ENCODE assay signal across 9 cellular contexts in the genomic region with DNA sequence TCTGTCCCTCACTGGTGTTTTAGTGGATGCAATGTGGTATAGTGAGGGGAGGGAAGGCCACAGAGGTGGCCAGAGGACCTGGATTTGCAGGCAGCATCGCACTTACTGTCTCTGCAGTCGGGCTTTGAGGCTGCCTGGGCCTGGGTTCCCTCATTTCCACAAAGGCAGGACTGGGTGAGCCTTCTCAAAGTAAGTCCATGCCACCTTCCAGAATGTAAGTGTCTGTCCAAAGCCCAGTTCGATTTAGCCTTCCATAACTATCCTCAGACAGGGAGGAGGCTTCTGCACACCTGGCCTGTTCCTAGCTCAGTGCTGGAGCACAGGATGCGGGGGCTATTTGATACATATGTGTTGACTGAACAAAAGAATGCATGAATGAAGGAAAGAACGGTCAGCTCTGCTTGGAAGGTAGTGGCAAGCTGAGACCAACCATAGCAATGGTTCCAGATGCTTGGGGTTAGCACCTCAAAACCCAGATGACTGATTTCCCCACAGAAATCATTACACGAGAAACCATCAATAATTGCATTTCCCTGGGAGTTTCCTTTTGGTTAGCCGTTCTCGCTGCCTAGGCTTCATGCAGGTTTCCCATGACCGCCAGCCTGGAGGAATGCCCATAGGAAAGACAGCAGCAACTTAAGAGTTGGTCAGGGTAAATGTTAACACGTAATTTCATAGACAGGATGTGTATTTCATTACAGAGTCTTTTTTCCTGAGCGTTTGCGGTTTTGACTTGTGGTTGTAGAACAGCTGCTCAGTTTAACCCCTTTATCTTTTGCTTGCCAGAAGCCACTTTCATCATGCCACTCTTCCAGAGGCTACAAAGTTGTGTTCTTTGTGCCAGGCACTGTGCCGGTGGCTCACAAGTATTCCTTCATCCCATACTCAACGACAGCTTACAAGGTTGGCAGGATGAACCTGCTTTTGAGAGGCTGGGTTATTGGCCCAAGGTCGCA. TPM values are rescaled to one million over a fixed set of nuclear protein-coding genes. Genes with fewer than 3 reads are reported as not detected.
A peak's percentile ranks its signal among the peaks of the same experiment; 100 is the strongest.
DNase-seq lines count a peak whose midpoint lies in the region; ATAC-seq, FAIRE-seq and TF ChIP-seq lines count a peak whose summit lies in the region.
"Had no signal": no experiment of that assay in that cellular context is flagged by ENCODE, and none has a peak within 500 bp of the region (broad histone marks: within the 10 kb centered on the region; RNA-seq: fewer than 3 reads in every experiment).

No MANE protein-coding gene starts in this region.

- no peak for FAIRE-seq in H54 (lab: Jason Lieb, UNC)
- FAIRE-seq: colon had no signal

- H3K4me1 ChIP-seq in ovary (ENCODE audit: insufficient read depth): peaks cover 4% of the 10 kb centered on the region

- TF ChIP-seq CTCF in AG04450 (IDR thresholded peaks at IDR 0.05; ENCODE audit: low read depth, low read length): no peak
- TF ChIP-seq CTCF in ovary (IDR thresholded peaks at IDR 0.05): no peak

- H3K27ac ChIP-seq in AG04450 (ENCODE audit: low read depth, low read length) (no peak overlapping the region), ovary (no peak overlapping the region)

- no peaks in the 10 kb centered on the region; the same call in 1 of the 2 replicates for H3K9me3 ChIP-seq in AG04450 (ENCODE audit: control insufficient read depth, insufficient read depth, low read length)
- no peaks in the 10 kb centered on the region for H3K9me3 ChIP-seq in ovary

- no peak for TF ChIP-seq EP300 in ovary (IDR thresholded peaks at IDR 0.05)

- intact Hi-C loops in ovary (cut with DNase I): loop anchor here in 1 of 4 donors (10.0 kb wide), 1 partner anchor 67 kb away; a partner anchor contains a TSS

- H3K27me3 Mint-ChIP-seq in activated naive CD4-positive, alpha-beta T cell treated with anti-CD3 and anti-CD28 coated beads, Interleukin-2, amount 50 U/mL, for 24 hours: no peaks in the 10 kb centered on the region

- no peak overlapping the region for H3K4me3 ChIP-seq in AG04450 (ENCODE audit: low read depth, low read length)
- no peak overlapping the region for H3K4me3 ChIP-seq in ovary

- POLR2A ChIA-PET in AG04450 (lab: Yijun Ruan, JAX): interaction anchor here (0.6 kb wide), 1 partner anchor 115 kb away, joined by 3 read pairs; no protein-coding TSS in a partner anchor

- H3K27me3 ChIP-seq in AG04450 (ENCODE audit: control insufficient read depth, insufficient read depth, low read length): no peaks in the 10 kb centered on the region
- no peaks in the 10 kb centered on the region for H3K27me3 ChIP-seq in ovary

- peaks cover 72% of the 10 kb centered on the region for H3K4me1 Mint-ChIP-seq in activated naive CD4-positive, alpha-beta T cell treated with anti-CD3 and anti-CD28 coated beads, Interleukin-2, amount 50 U/mL, for 24 hours

- H3K4me3 Mint-ChIP-seq in activated naive CD4-positive, alpha-beta T cell treated with anti-CD3 and anti-CD28 coated beads, Interleukin-2, amount 50 U/mL, for 24 hours: peak overlapping the region; percentile 92

- DNase-seq in AG04450 (ENCODE audit: low read depth, low spot score): peak; percentile 65
- DNase-seq in NCI-H2029 (lab: John Stamatoyannopoulos, UW): peak; percentile 56
- DNase-seq in non-pigmented ciliary epithelial cell (ENCODE audit: low read depth): peak; percentile 30
- DNase-seq in ovary: no peak
- DNase-seq in H54 (ENCODE audit: insufficient read length, low spot score): no peak

- ATAC-seq in GM19043 (IDR thresholded peaks at IDR 0.05; ENCODE audit: low read depth, unreplicated experiment) (peak; percentile 37), GM21529 (IDR thresholded peaks at IDR 0.05; ENCODE audit: unreplicated experiment) (no peak)

- 70 to 76% (median 74%) methylated on average over 15 of the region's 15 CpGs for WGBS in ovary, 3 donors

- no peak for TF ChIP-seq POLR2A in ovary (IDR thresholded peaks at IDR 0.05)
- TF ChIP-seq POLR2A in H54 (IDR thresholded peaks at IDR 0.05; ENCODE audit: low read depth, low read length): no peak

- no peaks in the 10 kb centered on the region for H3K36me3 ChIP-seq in ovary

- no peaks in the 10 kb centered on the region for H3K9me3 Mint-ChIP-seq in activated naive CD4-positive, alpha-beta T cell treated with anti-CD3 and anti-CD28 coated beads, Interleukin-2, amount 50 U/mL, for 24 hours

- no peaks in the 10 kb centered on the region for H3K36me3 Mint-ChIP-seq in activated naive CD4-positive, alpha-beta T cell treated with anti-CD3 and anti-CD28 coated beads, Interleukin-2, amount 50 U/mL, for 24 hours

- CTCF ChIA-PET in AG04450 (lab: Charles Lee): interaction anchor here (1.6 to 3.6 kb wide), 3 partner anchors 8 to 84 kb away, joined by 3 to 31 read pairs (median 6); no protein-coding TSS in a partner anchor

- H3K27ac Mint-ChIP-seq in activated naive CD4-positive, alpha-beta T cell treated with anti-CD3 and anti-CD28 coated beads, Interleukin-2, amount 50 U/mL, for 24 hours: peak overlapping the region; percentile 79

RNA-seq across cellular contexts. Expression of a gene that starts 2.7 kb away (rescaled TPM):
- polyA plus RNA-seq in AG04450 (2011; rRNA removed): 20.3 and 22.3 TPM in 2 replicates
- 12.5 and 16.9 TPM in 2 replicates for polyA minus RNA-seq in AG04450 (2011; rRNA and poly(A)+ RNA removed)
- 10 to 100 TPM in 5 of 7 donors, 1 to 10 TPM in 2; 7.3 to 18.1 (median 14.0) TPM for total RNA-seq in ovary
- polyA plus RNA-seq in ovary: 10 to 100 TPM in 1 of 2 donors, 1 to 10 TPM in 1; 6.4 to 11.2 TPM

RNA-seq across cellular contexts. Expression of a gene that starts 33.7 kb away (rescaled TPM):
- polyA plus RNA-seq in AG04450 (2011; rRNA removed) (0.05 and 0.06 TPM in 2 replicates), ovary (under 1 TPM; 0.17 to 0.67 TPM)
- polyA minus RNA-seq in AG04450 (2011; rRNA and poly(A)+ RNA removed): 0.05 and 0.13 TPM in 2 replicates
- total RNA-seq in ovary: 1 to 10 TPM in 1 of 7 donors, under 1 TPM in 6; 0.12 to 1.1 (median 0.53) TPM

Comparison
In these comparisons a context has a peak if more than half of its experiments do, and no peak if none do; other contexts are left out.
1. DNase-seq: peak in AG04450 (single experiment), NCI-H2029 (single experiment) and non-pigmented ciliary epithelial cell (single experiment); none in ovary (0 of 5) and H54 (single experiment).